25 cellular contexts compared by ENCODE assay signal in the genomic region with DNA sequence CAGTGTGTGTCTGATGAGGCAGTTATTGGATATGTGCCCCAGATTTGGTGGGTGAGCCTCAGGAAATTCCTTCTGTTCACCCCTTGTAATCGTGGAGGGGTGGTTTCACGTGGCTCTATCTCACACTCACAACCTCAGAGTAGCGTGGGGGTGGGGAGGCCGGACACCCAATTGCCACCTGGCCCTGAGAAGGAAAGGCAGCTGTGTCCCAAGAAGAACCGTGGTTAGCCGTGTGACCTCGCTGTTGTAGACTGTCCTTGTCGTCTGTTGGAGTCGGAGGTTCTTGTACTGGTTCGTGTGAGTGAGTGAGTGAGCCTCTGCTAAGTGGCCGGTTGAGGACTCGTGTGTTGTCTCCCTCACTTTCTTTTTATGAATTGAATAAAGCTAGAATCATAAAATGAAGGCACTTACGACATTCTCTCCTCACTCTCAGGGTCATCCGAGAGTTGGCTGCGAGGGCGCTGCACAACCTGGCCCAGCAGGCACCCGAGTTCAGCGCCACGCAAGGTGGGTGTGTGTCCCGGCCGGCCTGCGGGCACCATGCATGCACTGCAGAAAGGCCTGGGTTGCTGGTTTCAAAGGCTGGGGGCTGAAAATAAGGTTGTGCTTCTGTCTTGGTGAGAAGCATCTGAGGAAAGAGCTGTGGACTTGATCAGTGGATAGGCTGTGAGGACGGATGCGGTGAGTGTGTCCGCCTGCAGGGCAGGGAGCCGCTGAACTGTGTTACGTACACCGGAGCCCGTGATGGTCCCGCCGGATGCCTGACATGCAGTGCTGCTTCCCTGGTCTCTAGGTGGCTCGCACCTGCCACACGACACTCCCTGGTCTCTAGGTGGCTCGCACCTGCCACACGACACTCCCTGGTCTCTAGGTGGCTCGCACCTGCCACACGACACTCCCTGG.
"Had no signal": no experiment of that assay in that cellular context is flagged by ENCODE, and none has a peak within 500 bp of the region (broad histone marks: within the 10 kb centered on the region; RNA-seq: fewer than 3 reads in every experiment).

No MANE protein-coding gene starts in this region.

- H3K4me1 Mint-ChIP-seq: WTC11 had no signal

- H3K27me3 ChIP-seq: MG63 had no signal

- H3K4me3 Mint-ChIP-seq: activated naive CD8-positive, alpha-beta T cell treated with anti-CD3 and anti-CD28 coated beads for 36 hours; activated T-cell treated with anti-CD3 and anti-CD28 coated beads, Interleukin-2, amount 50 U/mL, for 4 hours; T-helper 1 cell treated with Interleukin-12 subunit alpha and Interleukin-12 subunit beta and Interleukin-4 antibody, amounts not matched to agents 30 μg/mL and 1 μg/mL, for 36 hours; WTC11 had no signal

- H3K9me3 Mint-ChIP-seq: activated naive CD8-positive, alpha-beta T cell treated with anti-CD3 and anti-CD28 coated beads for 36 hours; activated T-cell treated with anti-CD3 and anti-CD28 coated beads, Interleukin-2, amount 50 U/mL, for 4 hours; T-helper 1 cell treated with Interleukin-12 subunit alpha and Interleukin-12 subunit beta and Interleukin-4 antibody, amounts not matched to agents 30 μg/mL and 1 μg/mL, for 36 hours; WTC11 had no signal

- H3K4me3 ChIP-seq: MG63 had no signal

- H3K9me3 ChIP-seq: MG63 had no signal

- DNase-seq: activated CD4-positive, alpha-beta T cell treated with anti-CD3 and anti-CD28 coated beads for 48 hours; activated CD4-positive, alpha-beta T cell treated with anti-CD3 and anti-CD28 coated beads, Interleukin-2, amount 50 U/mL, for 48 hours; activated CD4-positive, CD25-positive, alpha-beta regulatory T cell treated with anti-CD3 and anti-CD28 coated beads, Interleukin-2, amount 50 U/mL, for 72 hours; activated effector memory CD4-positive, alpha-beta T cell treated with anti-CD3 and anti-CD28 coated beads, Interleukin-2, amount 50 U/mL, for 16 hours; activated naive CD4-positive, alpha-beta T cell treated with Interleukin-2 at 50 U/mL for 16 hours; activated naive CD8-positive, alpha-beta T cell treated with anti-CD3 and anti-CD28 coated beads for 36 hours; activated T-cell treated with anti-CD3 and anti-CD28 coated beads, Interleukin-2, amount 50 U/mL, for 4 hours; cerebellar nuclear complex; MG63; MV-4-11; NCI-H1092 treated with DMSO at 0.1 percent for 48 hours; NCI-H1417 treated with DMSO at 0.1 percent for 48 hours; NCI-H1694; NCI-H2029; NCI-H345; NCI-H510A; NCI-H526 treated with DMSO at 0.1 percent for 48 hours; NCI-H82; OCI-M1; RPMI8226; SHP77; T-helper 9 cell had no signal

- H3K27ac Mint-ChIP-seq: activated naive CD8-positive, alpha-beta T cell treated with anti-CD3 and anti-CD28 coated beads for 36 hours; T-helper 1 cell treated with Interleukin-12 subunit alpha and Interleukin-12 subunit beta and Interleukin-4 antibody, amounts not matched to agents 30 μg/mL and 1 μg/mL, for 36 hours; WTC11 had no signal

- H3K27me3 Mint-ChIP-seq: activated naive CD8-positive, alpha-beta T cell treated with anti-CD3 and anti-CD28 coated beads for 36 hours had no signal

- ATAC-seq: activated T-cell treated with anti-CD3 and anti-CD28 coated beads, Interleukin-2, amount 50 U/mL, for 4 hours; Panc1; WTC11 had no signal
